ENCODE assay signal across 9 cellular contexts in genomic region chr1:150971583-150972416, GRCh38.
DNase-seq lines count a peak whose midpoint lies in the region; ATAC-seq, FAIRE-seq and TF ChIP-seq lines count a peak whose summit lies in the region.
"Had no signal": no experiment of that assay in that cellular context is flagged by ENCODE, and none has a peak within 500 bp of the region (broad histone marks: within the 10 kb centered on the region; RNA-seq: fewer than 3 reads in every experiment).

No MANE protein-coding gene starts in this region.

- TF ChIP-seq CTCF in VCaP (conservative IDR thresholded peaks at IDR 0.05) (no peak), retinal pigment epithelial cell (conservative IDR thresholded peaks at IDR 0.05; ENCODE audit: low read depth, low read length) (no peak)

- FAIRE-seq in H54 (lab: Jason Lieb, UNC), result no peak
- FAIRE-seq: TTC549 had no signal

- TF ChIP-seq POLR2A in H54 (IDR thresholded peaks at IDR 0.05; ENCODE audit: low read depth, low read length), result 0 out of 2 replicates have a peak, but pooled peaks have one; percentile 8

- H3K4me3 ChIP-seq in retinal pigment epithelial cell (ENCODE audit: low read length), result peak overlapping the region; percentile 13

- peak overlapping the region; percentile 97 for H3K27ac ChIP-seq in VCaP

- ATAC-seq in GM21825 (IDR thresholded peaks at IDR 0.05; ENCODE audit: unreplicated experiment) (no peak), GM18907 (IDR thresholded peaks at IDR 0.05; ENCODE audit: unreplicated experiment) (no peak)

- DNase-seq in H54 (ENCODE audit: insufficient read length, low spot score), result peak; percentile 78
- DNase-seq in glomerular visceral epithelial cell (ENCODE audit: extremely low spot score), result peak; percentile 62
- DNase-seq in retinal pigment epithelial cell (ENCODE audit: low read depth), result no peak
- no peak for DNase-seq in HK-2 (ENCODE audit: unreplicated experiment)
- DNase-seq in stimulated activated CD4-positive, alpha-beta T cell treated with anti-CD3 and anti-CD28 coated beads, Interleukin-2, amount 100 ng/mL, for 24 hours, result no peak

Comparison
In these comparisons a context has a peak if more than half of its experiments do, and no peak if none do; other contexts are left out.
1. DNase-seq: peak in H54 (single experiment) and glomerular visceral epithelial cell (single experiment); none in retinal pigment epithelial cell (single experiment), HK-2 (single experiment) and stimulated activated CD4-positive, alpha-beta T cell treated with anti-CD3 and anti-CD28 coated beads, Interleukin-2, amount 100 ng/mL, for 24 hours (0 of 2).